18 cellular contexts compared by ENCODE assay signal in genomic region chr10:124000792-124001201, GRCh38.
DNase-seq lines count a peak whose midpoint lies in the region; ATAC-seq and TF ChIP-seq lines count a peak whose summit lies in the region.
"Had no signal": no experiment of that assay in that cellular context is flagged by ENCODE, and none has a peak within 500 bp of the region (broad histone marks: within the 10 kb centered on the region; RNA-seq: fewer than 3 reads in every experiment).

No MANE protein-coding gene starts in this region.

- intact Hi-C loops in sciatic nerve (cut with DNase I): no loop called here

- no peak overlapping the region for H3K27ac Mint-ChIP-seq in natural killer cell treated with Interleukin-12 subunit alpha and Interleukin-12 subunit beta and Interleukin-15 and Interleukin-18, amount 100 ng/mL, for 72 hours
- H3K27ac Mint-ChIP-seq: activated CD8-positive, alpha-beta T cell treated with anti-CD3 and anti-CD28 coated beads, Interleukin-2, amount 10 ng/mL, durations not matched to agents 7 days and 5 days; nephron progenitor cell had no signal

- no peaks in the 10 kb centered on the region for H3K9me3 Mint-ChIP-seq in natural killer cell treated with Interleukin-12 subunit alpha and Interleukin-12 subunit beta and Interleukin-15 and Interleukin-18, amount 100 ng/mL, for 72 hours
- H3K9me3 Mint-ChIP-seq: nephron progenitor cell; stimulated activated naive CD8-positive, alpha-beta T cell treated with anti-CD3 and anti-CD28 coated beads, Interleukin-15, amount 100 ng/mL, for 72 hours had no signal

- TF ChIP-seq CTCF in fibroblast of the aortic adventitia (IDR thresholded peaks at IDR 0.05; ENCODE audit: insufficient read depth, low read length): no peak

- H3K4me1 Mint-ChIP-seq in natural killer cell treated with Interleukin-12 subunit alpha and Interleukin-12 subunit beta and Interleukin-15 and Interleukin-18, amount 100 ng/mL, for 72 hours (ENCODE audit: low read depth in 2 of 2): peaks cover 0 to 3% of the 10 kb centered on the region in 2 donors

- no peak overlapping the region for H3K4me3 Mint-ChIP-seq in natural killer cell treated with Interleukin-12 subunit alpha and Interleukin-12 subunit beta and Interleukin-15 and Interleukin-18, amount 100 ng/mL, for 72 hours
- H3K4me3 Mint-ChIP-seq: activated CD8-positive, alpha-beta T cell treated with anti-CD3 and anti-CD28 coated beads, Interleukin-2, amount 10 ng/mL, durations not matched to agents 7 days and 5 days; nephron progenitor cell; stimulated activated naive CD8-positive, alpha-beta T cell treated with anti-CD3 and anti-CD28 coated beads, Interleukin-15, amount 100 ng/mL, for 72 hours had no signal

- H3K36me3 Mint-ChIP-seq in natural killer cell treated with Interleukin-12 subunit alpha and Interleukin-12 subunit beta and Interleukin-15 and Interleukin-18, amount 100 ng/mL, for 72 hours: no peaks in the 10 kb centered on the region

- H3K4me3 ChIP-seq in fibroblast of the aortic adventitia (ENCODE audit: low read depth, low read length): no peak overlapping the region
- H3K4me3 ChIP-seq: heart left ventricle, left lung had no signal

- peaks cover 11% of the 10 kb centered on the region in 2 donors for H3K27me3 Mint-ChIP-seq in natural killer cell treated with Interleukin-12 subunit alpha and Interleukin-12 subunit beta and Interleukin-15 and Interleukin-18, amount 100 ng/mL, for 72 hours

- DNase-seq in ELR (ENCODE audit: low read depth): peak; percentile 57
- DNase-seq in NCI-H226: peak; percentile 38
- peak; percentile 29 for DNase-seq in fibroblast of the aortic adventitia (ENCODE audit: low read depth)
- peak; percentile 57 for DNase-seq in sciatic nerve (ENCODE audit: low spot score)
- DNase-seq in natural killer cell treated with Interleukin-12 subunit alpha and Interleukin-12 subunit beta and Interleukin-15 and Interleukin-18, amount 100 ng/mL, for 72 hours (ENCODE audit: low spot score): no peak
- DNase-seq: activated CD8-positive, alpha-beta T cell treated with anti-CD3 and anti-CD28 coated beads, Interleukin-2, amount 10 ng/mL, durations not matched to agents 7 days and 5 days; activated gamma-delta T cell treated with Interleukin-2 at 50 U/mL for 16 hours; effector CD8-positive, alpha-beta T cell; heart left ventricle; NCI-H1694; NCI-H748 treated with DMSO at 0.1 percent for 48 hours; nephron progenitor cell; stimulated activated naive CD8-positive, alpha-beta T cell treated with anti-CD3 and anti-CD28 coated beads, Interleukin-15, amount 100 ng/mL, for 72 hours had no signal

- ATAC-seq in sciatic nerve (no peak), HG03442 (IDR thresholded peaks at IDR 0.05; ENCODE audit: unreplicated experiment) (no peak), HG02938 (IDR thresholded peaks at IDR 0.05; ENCODE audit: unreplicated experiment) (no peak), HG02870 (IDR thresholded peaks at IDR 0.05; ENCODE audit: unreplicated experiment) (no peak)
- ATAC-seq in natural killer cell treated with Interleukin-12 subunit alpha and Interleukin-12 subunit beta and Interleukin-15 and Interleukin-18, amount 100 ng/mL, for 72 hours: no peak
- ATAC-seq: activated CD8-positive, alpha-beta T cell treated with anti-CD3 and anti-CD28 coated beads, Interleukin-2, amount 10 ng/mL, durations not matched to agents 7 days and 5 days; heart left ventricle; left lung; Right ventricle myocardium inferior; stimulated activated naive CD8-positive, alpha-beta T cell treated with anti-CD3 and anti-CD28 coated beads, Interleukin-15, amount 100 ng/mL, for 72 hours had no signal
